ENCODE assay signal across 8 cellular contexts in the genomic region with DNA sequence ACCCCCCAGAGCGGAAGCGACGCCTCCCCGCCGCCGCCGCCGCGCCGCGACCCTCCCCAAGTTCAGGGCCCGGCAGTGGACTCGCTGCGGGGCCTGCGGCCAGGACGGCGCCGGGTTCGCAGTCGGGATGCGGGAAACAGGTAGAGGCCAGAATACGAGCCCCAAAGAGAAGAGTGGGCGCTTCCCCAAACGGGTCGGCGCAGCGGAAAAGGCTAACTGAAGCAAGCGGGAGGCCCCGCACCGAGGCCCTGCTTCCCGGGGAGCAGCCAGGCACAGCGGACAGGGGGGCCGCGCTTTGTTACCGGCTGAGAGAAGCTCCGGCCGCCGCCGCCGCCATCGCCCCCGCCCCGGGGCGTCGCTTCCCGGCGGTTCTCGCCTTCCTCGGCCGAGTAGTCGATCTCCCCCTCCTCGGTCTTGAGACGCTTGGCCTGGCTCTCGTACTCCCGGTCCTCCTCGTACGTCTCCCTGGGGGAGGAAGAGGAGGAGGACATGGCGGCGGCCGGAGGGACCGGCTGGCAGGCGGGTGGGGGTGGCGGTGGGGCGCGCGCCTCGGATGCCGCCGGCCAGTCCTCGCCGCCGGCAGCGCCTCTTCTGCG. TPM values are rescaled to one million over a fixed set of nuclear protein-coding genes. Genes with fewer than 3 reads are reported as not detected.
DNase-seq lines count a peak whose midpoint lies in the region; FAIRE-seq and TF ChIP-seq lines count a peak whose summit lies in the region.

No MANE protein-coding gene starts in this region.

- DNase-seq in D341Med (ENCODE audit: low spot score) = peak; percentile 55
- DNase-seq in H4 (ENCODE audit: low spot score) = peak; percentile 13
- DNase-seq in NCI-H2171 (lab: John Stamatoyannopoulos, UW) = peak; percentile 29
- DNase-seq in activated T-helper 9 cell treated with anti-CD3 and anti-CD28 coated beads, Interleukin-2, amount 50 U/mL, for 16 hours (ENCODE audit: low read depth) = peak; percentile 31
- DNase-seq in fibroblast of the aortic adventitia (ENCODE audit: low read depth) = no peak
- no peak for DNase-seq in vagina (ENCODE audit: extremely low spot score in 2 of 2)
- DNase-seq in GM12892 (ENCODE audit: insufficient read length) = no peak

- H3K36me3 ChIP-seq in neutrophil (no peaks in the 10 kb centered on the region), vagina (no peaks in the 10 kb centered on the region)

- peak overlapping the region; percentile 80 for H3K4me3 ChIP-seq in fibroblast of the aortic adventitia (ENCODE audit: low read depth, low read length)
- peak overlapping the region; percentile 88 to 95 for H3K4me3 ChIP-seq in neutrophil (ENCODE audit: low read depth in 1 of 2, low read length in 1 of 2)
- peak overlapping the region; percentile 87 to 96 for H3K4me3 ChIP-seq in vagina

- intact Hi-C loops in vagina (cut with DNase I) = no loop called here

- H3K27me3 ChIP-seq in neutrophil (no peaks in the 10 kb centered on the region), vagina (no peaks in the 10 kb centered on the region)

- TF ChIP-seq POLR2A in vagina (IDR thresholded peaks at IDR 0.05) = no peak
- TF ChIP-seq POLR2A in GM12892 (IDR thresholded peaks at IDR 0.05; ENCODE audit: low read depth, low read length) = no peak

- no peak for TF ChIP-seq CTCF in fibroblast of the aortic adventitia (IDR thresholded peaks at IDR 0.05; ENCODE audit: insufficient read depth, low read length)
- TF ChIP-seq CTCF in neutrophil (IDR thresholded peaks at IDR 0.05) = no peak
- TF ChIP-seq CTCF in vagina (IDR thresholded peaks at IDR 0.05) = no peak

- H3K4me1 ChIP-seq in neutrophil (ENCODE audit: control insufficient read depth in 1 of 2, insufficient read depth in 1 of 2, low read depth in 1 of 2, low read length in 1 of 2) (peaks cover 63 to 67% of the 10 kb centered on the region in 2 experiments), vagina (peaks cover 41% of the 10 kb centered on the region)

- peak overlapping the region; percentile 94 for H3K27ac ChIP-seq in neutrophil
- H3K27ac ChIP-seq in vagina = peak overlapping the region; percentile 98

- H3K9me3 ChIP-seq in neutrophil = no peaks in the 10 kb centered on the region
- no peaks in the 10 kb centered on the region for H3K9me3 ChIP-seq in vagina

- FAIRE-seq in GM12892 (lab: Jason Lieb, UNC) = no peak

RNA-seq across cellular contexts. Expression of gene HNRNPLL, which starts 0.5 kb away (rescaled TPM):
- total RNA-seq in H4 (2014; rRNA removed; shearing (Covaris generic)) = 32.9 and 42.3 TPM in 2 replicates
- total RNA-seq in fibroblast of the aortic adventitia (ENCODE audit: low replicate concordance) = 34.5 and 45.0 TPM in 2 replicates
- total RNA-seq in vagina = 33.9 TPM
- polyA plus RNA-seq in GM12892 (2012; ENCODE audit: missing spikeins) = 24.0 TPM

Comparison
In these comparisons a context has a peak if more than half of its experiments do, and no peak if none do; other contexts are left out.
1. DNase-seq: peak in D341Med (single experiment), H4 (single experiment), NCI-H2171 (single experiment) and activated T-helper 9 cell treated with anti-CD3 and anti-CD28 coated beads, Interleukin-2, amount 50 U/mL, for 16 hours (single experiment); none in fibroblast of the aortic adventitia (single experiment), vagina (0 of 2) and GM12892 (single experiment).
2. Peak in every context shown above with its lines, with median percentiles within 50 percentile points of each other: H3K4me3 ChIP-seq.